10 cellular contexts compared by ENCODE assay signal in genomic region chr6:84728602-84729001, GRCh38. TPM values are rescaled to one million over a fixed set of nuclear protein-coding genes. Genes with fewer than 3 reads are reported as not detected.
DNase-seq lines count a peak whose midpoint lies in the region; ATAC-seq, FAIRE-seq and TF ChIP-seq lines count a peak whose summit lies in the region.
"Had no signal": no experiment of that assay in that cellular context is flagged by ENCODE, and none has a peak within 500 bp of the region (broad histone marks: within the 10 kb centered on the region; RNA-seq: fewer than 3 reads in every experiment).

No MANE protein-coding gene starts in this region.

- H3F3A ChIP-seq in neural progenitor cell (ENCODE audit: low read depth), result no peaks in the 10 kb centered on the region

- H3K79me2 ChIP-seq in Karpas-422 (ENCODE audit: low read length), result no peaks in the 10 kb centered on the region
- no peaks in the 10 kb centered on the region for H3K79me2 ChIP-seq in K562 (ENCODE audit: control insufficient read depth, insufficient read depth, low read length)
- H3K79me2 ChIP-seq in neural progenitor cell (ENCODE audit: low read depth), result no peaks in the 10 kb centered on the region

- H3K36me3 ChIP-seq in Karpas-422 (ENCODE audit: insufficient read depth, low read length) (no peaks in the 10 kb centered on the region), K562 (ENCODE audit: control insufficient read depth, insufficient read depth, low read length) (peaks cover 25% of the 10 kb centered on the region; the same call in 2 of the 3 replicates), neural progenitor cell (no peaks in the 10 kb centered on the region)

- FAIRE-seq in GM18507 (lab: Jason Lieb, UNC) (peak; percentile 5), K562 (lab: Jason Lieb, UNC) (peak; percentile 74)

- POLR2A ChIA-PET in K562 (lab: Yijun Ruan, JAX), result interaction anchor here (0.6 kb wide), 1 partner anchor 14 kb away, joined by 3 read pairs; no protein-coding TSS in a partner anchor

- no peak for TF ChIP-seq POLR2A in K562 (conservative IDR thresholded peaks at IDR 0.05)

- no peak for TF ChIP-seq EP300 in K562 (IDR thresholded peaks at IDR 0.05; ENCODE audit: low read length)

- no peaks in the 10 kb centered on the region for H3K9me3 ChIP-seq in Karpas-422 (ENCODE audit: low read length)
- no peaks in the 10 kb centered on the region for H3K9me3 ChIP-seq in K562 (replicated peaks; ENCODE audit: control insufficient read depth, insufficient read depth, low read depth, low read length)
- H3K9me3 ChIP-seq in neural progenitor cell (ENCODE audit: low read depth), result no peaks in the 10 kb centered on the region

- BruUV-seq in K562 (replicated peaks; lab: Mats Ljungman, UMichigan), result no TSS peak

- in situ Hi-C loops in K562 (cut with MboI), result no loop called here

- intact Hi-C loops in K562 (cut with micrococcal nuclease), result no loop called here

- H3K9me2 ChIP-seq in Karpas-422 (replicated peaks; ENCODE audit: insufficient read depth, low read length), result no peaks in the 10 kb centered on the region

- H3K9me1 ChIP-seq in K562 (ENCODE audit: control insufficient read depth, insufficient read depth, low read length), result no peaks in the 10 kb centered on the region

- peak in 1 of 2 experiments; percentile 37; a peak in 2 of 4 replicates for TF ChIP-seq RAD21 in K562 (CRISPR knock-in tag; conservative IDR thresholded peaks at IDR 0.05 in 1 of 2, IDR thresholded peaks at IDR 0.05 in 1 of 2)

- no peaks in the 10 kb centered on the region for H3K4me1 Mint-ChIP-seq in neural progenitor cell

- H3K9me3 Mint-ChIP-seq in neural progenitor cell, result no peaks in the 10 kb centered on the region
- H3K9me3 Mint-ChIP-seq: T-helper 1 cell treated with Interleukin-12 subunit alpha and Interleukin-12 subunit beta and Interleukin-4 antibody, amounts not matched to agents 30 μg/mL and 1 μg/mL, for 36 hours had no signal

- CTCF ChIA-PET in K562 (lab: Yijun Ruan, JAX; ENCODE audit: low intra/inter-chr PET ratio), result interaction anchor here (0.9 kb wide), 1 partner anchor 307 kb away, joined by 3 read pairs; no protein-coding TSS in a partner anchor

- H3K4me1 ChIP-seq in Karpas-422 (ENCODE audit: low read length), result no peaks in the 10 kb centered on the region
- H3K4me1 ChIP-seq in K562 (replicated peaks in 1 of 2; ENCODE audit: control insufficient read depth in 2 of 2, insufficient read depth in 2 of 2, low read length in 2 of 2), result peaks cover 0 to 2% of the 10 kb centered on the region in 2 experiments; a peak in 2 of 5 replicates
- no peaks in the 10 kb centered on the region for H3K4me1 ChIP-seq in neural progenitor cell

- H3K27me3 ChIP-seq in Karpas-422 (ENCODE audit: low read length), result no peaks in the 10 kb centered on the region
- no peaks in the 10 kb centered on the region for H3K27me3 ChIP-seq in K562 (ENCODE audit: control insufficient read depth in 2 of 2, insufficient read depth in 2 of 2, low read length in 2 of 2)
- H3K27me3 ChIP-seq in neural progenitor cell, result peaks cover 7% of the 10 kb centered on the region

- H3K9ac ChIP-seq in Karpas-422 (ENCODE audit: low read length), result no peak overlapping the region
- no peak overlapping the region for H3K9ac ChIP-seq in K562 (ENCODE audit: insufficient read depth in 1 of 2, low read depth in 2 of 2, low read length in 2 of 2)
- no peak overlapping the region for H3K9ac ChIP-seq in neural progenitor cell

- TF ChIP-seq CTCF in K562 (IDR thresholded peaks at IDR 0.05 in 2 of 3, conservative IDR thresholded peaks at IDR 0.05 in 1 of 3; ENCODE audit: insufficient read depth in 2 of 3, low read depth in 1 of 3, low read length in 3 of 3) (peak; percentile 33 to 51 (median 49); a peak in 5 of 6 replicates), neural progenitor cell (IDR thresholded peaks at IDR 0.05) (peak; percentile 56)

- peak; percentile 78 for ATAC-seq in K562

- no peak overlapping the region for H3K27ac Mint-ChIP-seq in neural progenitor cell
- H3K27ac Mint-ChIP-seq: T-helper 1 cell treated with Interleukin-12 subunit alpha and Interleukin-12 subunit beta and Interleukin-4 antibody, amounts not matched to agents 30 μg/mL and 1 μg/mL, for 36 hours had no signal

- H3K27ac ChIP-seq in Karpas-422 (ENCODE audit: low read length), result no peak overlapping the region
- H3K27ac ChIP-seq in K562 (ENCODE audit: extremely low read depth, low read depth, low read length), result no peak overlapping the region
- no peak overlapping the region for H3K27ac ChIP-seq in neural progenitor cell
- H3K27ac ChIP-seq: skin epidermis had no signal

- H3K4me2 ChIP-seq in Karpas-422 (ENCODE audit: low read depth, low read length, poor library complexity, severe bottlenecking), result no peak overlapping the region
- H3K4me2 ChIP-seq in K562 (ENCODE audit: insufficient read depth, low read length), result no peak overlapping the region
- H3K4me2 ChIP-seq in neural progenitor cell, result no peak overlapping the region

- H3K36me3 Mint-ChIP-seq in neural progenitor cell, result no peaks in the 10 kb centered on the region

- peaks cover 2% of the 10 kb centered on the region for H3K27me3 Mint-ChIP-seq in neural progenitor cell (ENCODE audit: insufficient read depth, low read depth)

- no peak overlapping the region for H3K4me3 Mint-ChIP-seq in neural progenitor cell
- H3K4me3 Mint-ChIP-seq: T-helper 1 cell treated with Interleukin-12 subunit alpha and Interleukin-12 subunit beta and Interleukin-4 antibody, amounts not matched to agents 30 μg/mL and 1 μg/mL, for 36 hours had no signal

- DNase-seq in GM18507 (ENCODE audit: extremely low spot score, insufficient read length, low read depth) (no peak), Karpas-422 (peak; percentile 46), K562 (ENCODE audit: extremely low read depth in 1 of 4, low spot score in 3 of 4) (peak; percentile 17 to 46 (median 38)), neural progenitor cell (ENCODE audit: low spot score) (peak; percentile 23), NCI-H2171 (lab: John Stamatoyannopoulos, UW) (no peak), MV-4-11 (lab: John Stamatoyannopoulos, UW) (no peak), NCI-H446 (lab: John Stamatoyannopoulos, UW) (no peak)
- no peak for DNase-seq in stimulated activated CD4-positive, alpha-beta T cell treated with anti-CD3 and anti-CD28 coated beads, Interleukin-4, amount 100 ng/mL, for 4 hours

- H4K20me1 ChIP-seq in Karpas-422 (ENCODE audit: insufficient read depth, low read depth, low read length) (no peaks in the 10 kb centered on the region), K562 (replicated peaks; ENCODE audit: control insufficient read depth, insufficient read depth, low read length) (no peaks in the 10 kb centered on the region), neural progenitor cell (ENCODE audit: low read depth) (no peaks in the 10 kb centered on the region)

- H2AFZ ChIP-seq in Karpas-422 (ENCODE audit: low read length) (no peak overlapping the region), K562 (ENCODE audit: low read depth, low read length) (no peak overlapping the region), neural progenitor cell (replicated peaks) (no peak overlapping the region)

- H3K4me3 ChIP-seq in Karpas-422 (ENCODE audit: low read length) (no peak overlapping the region), K562 (no peak overlapping the region), neural progenitor cell (no peak overlapping the region)
- H3K4me3 ChIP-seq: skin epidermis had no signal

TF ChIP-seq in K562, 482 proteins besides CTCF, POLR2A, EP300 and RAD21:
- TF ChIP-seq ILF3 (IDR thresholded peaks at IDR 0.05; ENCODE audit: borderline replicate concordance) (no peak), FOXK1 (CRISPR knock-in tag; IDR thresholded peaks at IDR 0.05; ENCODE audit: borderline replicate concordance) (no peak), ZNF384 (IDR thresholded peaks at IDR 0.05; ENCODE audit: low read depth, low read length) (no peak), TEAD1 (CRISPR knock-in tag; IDR thresholded peaks at IDR 0.05) (no peak), SOX6 (IDR thresholded peaks at IDR 0.05) (no peak), TBL1XR1 (IDR thresholded peaks at IDR 0.05; ENCODE audit: low read length in 2 of 2) (no peak), POLR3A (IDR thresholded peaks at IDR 0.05; ENCODE audit: borderline replicate concordance, extremely low read depth, insufficient read depth, insufficient read length) (no peak)

RNA-seq across cellular contexts. Expression of gene TBX18, which starts 35.8 kb away (rescaled TPM):
- not detected in 2 replicates for total RNA-seq in Karpas-422 (2014; rRNA removed; shearing (Covaris generic); ENCODE audit: low replicate concordance)
- 48.3 and 55.1 TPM in 2 replicates for total RNA-seq in K562 (2011; cell fraction: chromatin; rRNA removed; ENCODE audit: low replicate concordance)
- total RNA-seq in K562 (2011; cell fraction: nucleolus; rRNA removed), result 26.8 and 27.0 TPM in 2 replicates
- total RNA-seq in K562 (2011; cell fraction: nucleoplasm; rRNA removed), result 29.4 and 61.1 TPM in 2 replicates
- total RNA-seq in K562 (2014; rRNA removed) (22.0 and 22.7 TPM in 2 replicates), K562 (2014; rRNA removed; fragmentation: Illumina TruSeq; extraction: Trizol) (18.3 and 21.1 TPM in 2 replicates), K562 (2015; rRNA removed; fragmentation: Illumina TruSeq; extraction: Trizol) (18.1 and 20.7 TPM in 2 replicates), K562 (2021) (28.0 and 32.9 TPM in 2 replicates), neural progenitor cell (ENCODE audit: low replicate concordance) (not detected in 2 replicates)
- polyA plus RNA-seq in K562 (2011; rRNA removed) (36.1 and 41.4 TPM in 2 replicates), K562 (2014; fragmentation: Illumina TruSeq; extraction: Trizol) (17.6 and 22.8 TPM in 2 replicates), K562 (2014; fragmentation: Nextera tagmentation; extraction: Ambion mirVana) (1 to 10 TPM; 4.0 to 4.8 TPM), K562 (2014; rRNA removed) (19.2 and 26.8 TPM in 2 replicates)
- 32.0 and 43.8 TPM in 2 replicates for polyA plus RNA-seq in K562 (2011; cell fraction: cytosol; rRNA removed)
- polyA plus RNA-seq in K562 (2011; cell fraction: nucleus; rRNA removed), result 78.3 and 79.7 TPM in 2 replicates
- polyA plus RNA-seq in K562 (2012), result 18.2 and 18.7 TPM in 2 replicates
- 71.1 and 83.2 TPM in 2 replicates for polyA minus RNA-seq in K562 (2011; rRNA and poly(A)+ RNA removed)
- 24.1 and 25.9 TPM in 2 replicates for polyA minus RNA-seq in K562 (2011; cell fraction: cytosol; rRNA and poly(A)+ RNA removed)
- 79.0 and 112 TPM in 2 replicates for polyA minus RNA-seq in K562 (2011; cell fraction: nucleus; rRNA and poly(A)+ RNA removed)

Comparison
In these comparisons a context has a peak if more than half of its experiments do, and no peak if none do; other contexts are left out.
1. DNase-seq: peak in Karpas-422 (single experiment), K562 (4 of 4) and neural progenitor cell (single experiment); none in GM18507 (single experiment), NCI-H2171 (single experiment), MV-4-11 (single experiment), stimulated activated CD4-positive, alpha-beta T cell treated with anti-CD3 and anti-CD28 coated beads, Interleukin-4, amount 100 ng/mL, for 4 hours (0 of 2) and NCI-H446 (0 of 2).
2. RNA of gene TBX18, which starts 35.8 kb away (total RNA-seq): 18.1 to 61.1 TPM in K562; not detected in Karpas-422 and not detected in neural progenitor cell; every median in the first group is over 10 times any median in the second.